19 cellular contexts compared by ENCODE assay signal in genomic region chr6:158244373-158244772, GRCh38.
"Had no signal": no experiment of that assay in that cellular context is flagged by ENCODE, and none has a peak within 500 bp of the region (broad histone marks: within the 10 kb centered on the region; RNA-seq: fewer than 3 reads in every experiment).

No MANE protein-coding gene starts in this region.

- H3K27ac Mint-ChIP-seq: activated CD4-positive, alpha-beta memory T cell treated with anti-CD3 and anti-CD28 coated beads for 36 hours; activated naive CD8-positive, alpha-beta T cell treated with anti-CD3 and anti-CD28 coated beads, Interleukin-2, amount 50 U/mL, for 24 hours; activated T-helper 1 cell treated with anti-CD3 and anti-CD28 coated beads, Interleukin-12 subunit alpha, Interleukin-12 subunit beta, Interleukin-2, Interleukin-4 antibody, amounts not matched to agents 30 ng/mL and 10 ng/mL and 1 ng/mL, durations not matched to agents 14 hours and 24 hours and 36 hours; stimulated activated naive B cell treated with anti-CD40 and anti-IgM and Interleukin-4, amounts not matched to agents 10 μg/mL and 1 μg/mL and 100 μg/mL, for 72 hours; T-helper 2 cell treated with Interferon-gamma antibody and Interleukin-4, amounts not matched to agents 5 μg/mL and 100 μg/mL, for 36 hours had no signal

- H3K9me3 Mint-ChIP-seq: activated CD4-positive, alpha-beta memory T cell treated with anti-CD3 and anti-CD28 coated beads for 36 hours; activated naive CD8-positive, alpha-beta T cell treated with anti-CD3 and anti-CD28 coated beads, Interleukin-2, amount 50 U/mL, for 24 hours; activated T-helper 1 cell treated with anti-CD3 and anti-CD28 coated beads, Interleukin-12 subunit alpha, Interleukin-12 subunit beta, Interleukin-2, Interleukin-4 antibody, amounts not matched to agents 30 ng/mL and 10 ng/mL and 1 ng/mL, durations not matched to agents 14 hours and 24 hours and 36 hours; immature natural killer cell; stimulated activated naive B cell treated with anti-CD40 and anti-IgM and Interleukin-4, amounts not matched to agents 10 μg/mL and 1 μg/mL and 100 μg/mL, for 72 hours; T-helper 2 cell treated with Interferon-gamma antibody and Interleukin-4, amounts not matched to agents 5 μg/mL and 100 μg/mL, for 36 hours had no signal

- H3K27ac ChIP-seq: ascending aorta, esophagus muscularis mucosa, lower lobe of right lung, transverse colon had no signal

- H3K27me3 Mint-ChIP-seq: activated CD4-positive, alpha-beta memory T cell treated with anti-CD3 and anti-CD28 coated beads for 36 hours; activated naive CD8-positive, alpha-beta T cell treated with anti-CD3 and anti-CD28 coated beads, Interleukin-2, amount 50 U/mL, for 24 hours; stimulated activated naive B cell treated with anti-CD40 and anti-IgM and Interleukin-4, amounts not matched to agents 10 μg/mL and 1 μg/mL and 100 μg/mL, for 72 hours had no signal

- H3K4me3 ChIP-seq: ascending aorta, esophagus muscularis mucosa, lower lobe of right lung, smooth muscle cell, transverse colon had no signal

- H3K36me3 ChIP-seq: ascending aorta, transverse colon had no signal

- ATAC-seq: activated naive CD8-positive, alpha-beta T cell treated with anti-CD3 and anti-CD28 coated beads, Interleukin-2, amount 50 U/mL, for 24 hours; left cardiac atrium; lower lobe of right lung; right cardiac atrium; stimulated activated naive B cell treated with anti-CD40 and anti-IgM and Interleukin-4, amounts not matched to agents 10 μg/mL and 1 μg/mL and 100 μg/mL, for 72 hours had no signal

- H3K9me3 ChIP-seq: ascending aorta, esophagus muscularis mucosa, lower lobe of right lung, transverse colon had no signal

- H3K4me1 ChIP-seq: ascending aorta had no signal

- DNase-seq: activated CD4-positive, alpha-beta memory T cell treated with anti-CD3 and anti-CD28 coated beads for 36 hours; activated CD4-positive, CD25-positive, alpha-beta regulatory T cell treated with anti-CD3 and anti-CD28 coated beads, Interleukin-2, amount 50 U/mL, for 72 hours; activated naive CD4-positive, alpha-beta T cell treated with Interleukin-2 at 50 U/mL for 16 hours; activated naive CD8-positive, alpha-beta T cell treated with anti-CD3 and anti-CD28 coated beads, Interleukin-2, amount 50 U/mL, for 24 hours; glutamatergic neuron; immature natural killer cell; left cardiac atrium; lower lobe of right lung; midbrain; posterior cingulate gyrus; right cardiac atrium; stimulated activated naive B cell treated with anti-CD40 and anti-IgM and Interleukin-4, amounts not matched to agents 10 μg/mL and 1 μg/mL and 100 μg/mL, for 72 hours; substantia nigra; transverse colon had no signal

- H3K4me2 ChIP-seq: smooth muscle cell had no signal

- H3K27me3 ChIP-seq: ascending aorta, esophagus muscularis mucosa, transverse colon had no signal

- H3K4me3 Mint-ChIP-seq: activated CD4-positive, alpha-beta memory T cell treated with anti-CD3 and anti-CD28 coated beads for 36 hours; activated naive CD8-positive, alpha-beta T cell treated with anti-CD3 and anti-CD28 coated beads, Interleukin-2, amount 50 U/mL, for 24 hours; activated T-helper 1 cell treated with anti-CD3 and anti-CD28 coated beads, Interleukin-12 subunit alpha, Interleukin-12 subunit beta, Interleukin-2, Interleukin-4 antibody, amounts not matched to agents 30 ng/mL and 10 ng/mL and 1 ng/mL, durations not matched to agents 14 hours and 24 hours and 36 hours; immature natural killer cell; stimulated activated naive B cell treated with anti-CD40 and anti-IgM and Interleukin-4, amounts not matched to agents 10 μg/mL and 1 μg/mL and 100 μg/mL, for 72 hours; T-helper 2 cell treated with Interferon-gamma antibody and Interleukin-4, amounts not matched to agents 5 μg/mL and 100 μg/mL, for 36 hours had no signal
